In genomic region chrX:130005408-130005807, GRCh38 we compare ENCODE assay signal across 8 cellular contexts.
"Had no signal": no experiment of that assay in that cellular context is flagged by ENCODE, and none has a peak within 500 bp of the region (broad histone marks: within the 10 kb centered on the region; RNA-seq: fewer than 3 reads in every experiment).

No MANE protein-coding gene starts in this region.

- ATAC-seq: GM23338 had no signal

- DNase-seq: H9, HCEC 1CT, KBM-7 had no signal

- H3K27me3 Mint-ChIP-seq: IgD-negative memory B cell had no signal

- H2AFZ ChIP-seq: GM23338 had no signal

- FAIRE-seq: H1, H54, HTR-8/SVneo had no signal

- H3K4me3 Mint-ChIP-seq: GM23338, H9 had no signal

- H3K4me2 ChIP-seq: GM23338 had no signal

- H3K27ac Mint-ChIP-seq: GM23338, H9, IgD-negative memory B cell had no signal

- H3K9me3 Mint-ChIP-seq: GM23338 had no signal

- H3K36me3 Mint-ChIP-seq: IgD-negative memory B cell had no signal

- H3K4me3 ChIP-seq: GM23338 had no signal
